ENCODE assay signal across 8 cellular contexts in genomic region chr16:53080345-53081031, GRCh38. TPM values are rescaled to one million over a fixed set of nuclear protein-coding genes. Genes with fewer than 3 reads are reported as not detected.
A peak's percentile ranks its signal among the peaks of the same experiment; 100 is the strongest.
DNase-seq lines count a peak whose midpoint lies in the region; ATAC-seq and TF ChIP-seq lines count a peak whose summit lies in the region.

No MANE protein-coding gene starts in this region.

- H3K4me3 ChIP-seq in BLaER1 treated with 17β-estradiol and CSF1 and Interleukin-3, amounts not matched to agents 10 nM and 100 nM = no peak overlapping the region
- peak overlapping the region in 3 of 12 donors; percentile 5 to 12 (median 12) for H3K4me3 ChIP-seq in heart left ventricle

- H4K20me1 ChIP-seq in BLaER1 treated with 17β-estradiol and CSF1 and Interleukin-3, amounts not matched to agents 10 nM and 100 nM = no peaks in the 10 kb centered on the region; a peak in 2 of 22 replicates

- H3K9ac ChIP-seq in BLaER1 treated with 17β-estradiol and CSF1 and Interleukin-3, amounts not matched to agents 10 nM and 100 nM = no peak overlapping the region

- no peaks in the 10 kb centered on the region for H3K27me3 ChIP-seq in BLaER1 treated with 17β-estradiol and CSF1 and Interleukin-3, amounts not matched to agents 10 nM and 100 nM
- H3K27me3 ChIP-seq in heart left ventricle = no peaks in the 10 kb centered on the region

- peaks cover 2 to 14% (median 5%) of the 10 kb centered on the region in 11 experiments; a peak in 20 of 22 replicates for H3K9me3 ChIP-seq in BLaER1 treated with 17β-estradiol and CSF1 and Interleukin-3, amounts not matched to agents 10 nM and 100 nM (replicated peaks in 1 of 11)
- no peaks in the 10 kb centered on the region for H3K9me3 ChIP-seq in heart left ventricle

- no peak for TF ChIP-seq POLR2A in heart left ventricle (IDR thresholded peaks at IDR 0.05)

- peak overlapping the region in 2 of 11 experiments; percentile 4 to 30; a peak in 1 of 22 replicates for H3K27ac ChIP-seq in BLaER1 treated with 17β-estradiol and CSF1 and Interleukin-3, amounts not matched to agents 10 nM and 100 nM
- H3K27ac ChIP-seq in heart left ventricle = peak overlapping the region; percentile 3 to 87 (median 70)

- WGBS in heart left ventricle, 4 donors = 50 to 63% (median 58%) methylated on average over 8 of the region's 8 CpGs

- intact Hi-C loops in heart left ventricle (cut with DNase I) = no loop called here

- no peak for TF ChIP-seq CTCF in heart left ventricle (IDR thresholded peaks at IDR 0.05)

- H3K4me1 ChIP-seq in BLaER1 treated with 17β-estradiol and CSF1 and Interleukin-3, amounts not matched to agents 10 nM and 100 nM = peaks cover 36 to 77% (median 65%) of the 10 kb centered on the region in 10 experiments
- H3K4me1 ChIP-seq in heart left ventricle = peaks cover 0 to 76% (median 47%) of the 10 kb centered on the region in 12 donors

- peak overlapping the region in 6 of 11 experiments; percentile 10 to 36 (median 26); a peak in 6 of 22 replicates for H3K4me2 ChIP-seq in BLaER1 treated with 17β-estradiol and CSF1 and Interleukin-3, amounts not matched to agents 10 nM and 100 nM

- DNase-seq in heart left ventricle = peak in 4 of 5 donors; percentile 73 to 84 (median 76)
- DNase-seq in pons (ENCODE audit: low spot score) = peak; percentile 39
- DNase-seq in central memory CD4-positive, alpha-beta T cell = no peak
- no peak for DNase-seq in NCI-H1092 treated with DMSO at 0.1 percent for 48 hours (lab: John Stamatoyannopoulos, UW)

- ATAC-seq in SK-N-SH treated with all-trans-retinoic acid at 6 μM for 48 hours (peak; percentile 93), heart left ventricle (peak; percentile 80 to 93 (median 88)), HG03039 (IDR thresholded peaks at IDR 0.05; ENCODE audit: unreplicated experiment) (no peak), GM21576 (IDR thresholded peaks at IDR 0.05; ENCODE audit: unreplicated experiment) (no peak)

- H3K36me3 ChIP-seq in BLaER1 treated with 17β-estradiol and CSF1 and Interleukin-3, amounts not matched to agents 10 nM and 100 nM = peaks cover 0 to 37% (median 7%) of the 10 kb centered on the region in 11 experiments; a peak in 16 of 22 replicates
- no peaks in the 10 kb centered on the region for H3K36me3 ChIP-seq in heart left ventricle

TF ChIP-seq in SK-N-SH treated with all-trans-retinoic acid at 6 μM for 48 hours, 23 proteins besides CTCF, POLR2A, EP300 and RAD21:
- TF ChIP-seq GLIS3 (CRISPR knock-in tag; IDR thresholded peaks at IDR 0.05) = no peak
- TF ChIP-seq, protein P1, sequence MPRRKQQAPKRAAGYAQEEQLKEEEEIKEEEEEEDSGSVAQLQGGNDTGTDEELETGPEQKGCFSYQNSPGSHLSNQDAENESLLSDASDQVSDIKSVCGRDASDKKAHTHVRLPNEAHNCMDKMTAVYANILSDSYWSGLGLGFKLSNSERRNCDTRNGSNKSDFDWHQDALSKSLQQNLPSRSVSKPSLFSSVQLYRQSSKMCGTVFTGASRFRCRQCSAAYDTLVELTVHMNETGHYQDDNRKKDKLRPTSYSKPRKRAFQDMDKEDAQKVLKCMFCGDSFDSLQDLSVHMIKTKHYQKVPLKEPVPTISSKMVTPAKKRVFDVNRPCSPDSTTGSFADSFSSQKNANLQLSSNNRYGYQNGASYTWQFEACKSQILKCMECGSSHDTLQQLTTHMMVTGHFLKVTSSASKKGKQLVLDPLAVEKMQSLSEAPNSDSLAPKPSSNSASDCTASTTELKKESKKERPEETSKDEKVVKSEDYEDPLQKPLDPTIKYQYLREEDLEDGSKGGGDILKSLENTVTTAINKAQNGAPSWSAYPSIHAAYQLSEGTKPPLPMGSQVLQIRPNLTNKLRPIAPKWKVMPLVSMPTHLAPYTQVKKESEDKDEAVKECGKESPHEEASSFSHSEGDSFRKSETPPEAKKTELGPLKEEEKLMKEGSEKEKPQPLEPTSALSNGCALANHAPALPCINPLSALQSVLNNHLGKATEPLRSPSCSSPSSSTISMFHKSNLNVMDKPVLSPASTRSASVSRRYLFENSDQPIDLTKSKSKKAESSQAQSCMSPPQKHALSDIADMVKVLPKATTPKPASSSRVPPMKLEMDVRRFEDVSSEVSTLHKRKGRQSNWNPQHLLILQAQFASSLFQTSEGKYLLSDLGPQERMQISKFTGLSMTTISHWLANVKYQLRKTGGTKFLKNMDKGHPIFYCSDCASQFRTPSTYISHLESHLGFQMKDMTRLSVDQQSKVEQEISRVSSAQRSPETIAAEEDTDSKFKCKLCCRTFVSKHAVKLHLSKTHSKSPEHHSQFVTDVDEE (CRISPR knock-in tag; IDR thresholded peaks at IDR 0.05) = 0 out of 2 replicates have a peak, but pooled peaks have one; percentile 33
- no peak for TF ChIP-seq BACH2 (CRISPR knock-in tag; IDR thresholded peaks at IDR 0.05; ENCODE audit: borderline replicate concordance)
- no peak for TF ChIP-seq PPARA (CRISPR knock-in tag; IDR thresholded peaks at IDR 0.05; ENCODE audit: borderline replicate concordance)
- no peak for TF ChIP-seq ZNF8 (CRISPR knock-in tag; IDR thresholded peaks at IDR 0.05)
- no peak for TF ChIP-seq ARNTL (CRISPR knock-in tag; IDR thresholded peaks at IDR 0.05; ENCODE audit: borderline replicate concordance, low read depth)
- TF ChIP-seq ISL1 (CRISPR knock-in tag; IDR thresholded peaks at IDR 0.05) = peak; percentile 42; the same call in 1 of the 2 replicates

RNA-seq across cellular contexts. Expression of gene CHD9, which starts 25.7 kb away (rescaled TPM):
- total RNA-seq in heart left ventricle = 10 to 100 TPM; 37.9 to 56.2 (median 44.1) TPM
- 10 to 100 TPM; 11.8 to 13.1 TPM for polyA plus RNA-seq in heart left ventricle

RNA-seq across cellular contexts. Expression of gene CHD9NB, which starts 27.8 kb away (rescaled TPM):
- total RNA-seq in heart left ventricle = 1 to 10 TPM in 1 of 9 donors, under 1 TPM in 7, not detected in 1; 0.39 to 2.3 (median 0.65) TPM
- polyA plus RNA-seq in heart left ventricle = under 1 TPM; 0.21 to 0.76 TPM

Comparison
In these comparisons a context has a peak if more than half of its experiments do, and no peak if none do; other contexts are left out.
1. ATAC-seq: peak in SK-N-SH treated with all-trans-retinoic acid at 6 μM for 48 hours (single experiment) and heart left ventricle (4 of 4); none in HG03039 (single experiment) and GM21576 (single experiment).
2. DNase-seq: peak in heart left ventricle (4 of 5) and pons (single experiment); none in central memory CD4-positive, alpha-beta T cell (single experiment) and NCI-H1092 treated with DMSO at 0.1 percent for 48 hours (single experiment).